Comparison of ENCODE assay signal across 21 cellular contexts in the genomic region with DNA sequence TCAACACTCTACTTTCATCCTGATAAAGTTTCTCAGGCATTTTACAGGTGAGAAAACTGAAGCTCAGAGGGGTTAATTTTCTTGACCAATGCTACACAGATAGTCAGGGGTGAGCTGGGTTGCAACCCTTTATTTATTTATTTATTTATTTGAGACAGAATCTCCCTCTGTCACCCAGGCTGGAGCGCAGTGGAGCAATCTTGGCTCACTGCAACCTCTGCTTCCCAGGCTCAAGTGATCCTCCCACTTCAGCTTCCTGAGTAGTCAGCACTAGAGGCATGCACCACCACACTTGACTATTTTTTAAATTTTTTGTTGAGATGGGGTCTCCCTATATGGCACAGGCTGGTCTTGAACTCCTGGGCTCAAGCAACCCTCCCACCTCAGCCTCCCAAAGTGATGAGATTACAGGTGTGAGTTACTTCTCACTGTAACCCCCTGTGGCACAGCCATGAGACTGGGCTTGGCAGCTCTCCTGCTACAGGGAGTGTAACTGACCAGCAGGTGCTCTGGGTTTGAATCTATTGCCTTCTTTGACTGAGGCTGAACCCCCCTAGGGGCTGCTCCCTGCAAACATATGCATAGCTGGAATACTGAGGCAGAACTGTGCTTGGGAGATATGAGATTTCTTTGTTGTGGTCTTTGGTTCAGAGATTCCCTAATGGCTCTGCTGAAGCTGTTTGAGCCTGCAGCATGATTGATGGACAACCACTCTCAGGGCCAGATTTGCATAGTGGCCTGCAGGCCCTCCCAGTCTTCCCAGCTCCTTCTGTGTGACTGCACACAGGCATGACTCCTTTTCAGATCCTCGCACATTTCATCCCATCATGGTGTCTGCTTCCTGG. TPM values are rescaled to one million over a fixed set of nuclear protein-coding genes. Genes with fewer than 3 reads are reported as not detected.
DNase-seq lines count a peak whose midpoint lies in the region; ATAC-seq, FAIRE-seq and TF ChIP-seq lines count a peak whose summit lies in the region.
"Had no signal": no experiment of that assay in that cellular context is flagged by ENCODE, and none has a peak within 500 bp of the region (broad histone marks: within the 10 kb centered on the region; RNA-seq: fewer than 3 reads in every experiment).

No MANE protein-coding gene starts in this region.

- peaks cover 34% of the 10 kb centered on the region for H3K27me3 Mint-ChIP-seq in WTC11 (ENCODE audit: low read depth)
- peaks cover 24 to 70% (median 53%) of the 10 kb centered on the region in 5 donors for H3K27me3 Mint-ChIP-seq in naive thymus-derived CD8-positive, alpha-beta T cell

- DNase-seq in WTC11 (ENCODE audit: low spot score) = no peak
- DNase-seq in left kidney (ENCODE audit: low read depth, low spot score) = peak; percentile 49
- peak; percentile 35 for DNase-seq in upper lobe of right lung
- no peak for DNase-seq in HTR-8/SVneo (ENCODE audit: insufficient read length, low spot score)
- DNase-seq in naive thymus-derived CD8-positive, alpha-beta T cell = no peak
- DNase-seq: CD8-positive, alpha-beta T cell; DND-41; GDM1; IMR-90; NCI-H1105; NCI-H1694; NCI-H2107; NCI-H345; NCI-H774 had no signal

- peaks cover 9% of the 10 kb centered on the region for H3K9me3 Mint-ChIP-seq in WTC11
- H3K9me3 Mint-ChIP-seq in naive thymus-derived CD8-positive, alpha-beta T cell = no peaks in the 10 kb centered on the region
- H3K9me3 Mint-ChIP-seq: CD8-positive, alpha-beta T cell had no signal

- H3K4me1 Mint-ChIP-seq in WTC11 = peaks cover 50% of the 10 kb centered on the region
- peaks cover 5 to 13% (median 9%) of the 10 kb centered on the region in 4 donors for H3K4me1 Mint-ChIP-seq in naive thymus-derived CD8-positive, alpha-beta T cell

- intact Hi-C loops in upper lobe of right lung (cut with DNase I) = loop anchor here (10.0 kb wide), 2 partner anchors 54 to 86 kb away; no protein-coding TSS in a partner anchor

- H3K9me3 ChIP-seq in HEK293 (ENCODE audit: control insufficient read depth, insufficient read depth, low read depth, low read length) (no peaks in the 10 kb centered on the region), upper lobe of right lung (no peaks in the 10 kb centered on the region)

- H3K27ac ChIP-seq in HEK293 (ENCODE audit: extremely low read depth, low read depth, low read length) = no peak overlapping the region
- H3K27ac ChIP-seq in upper lobe of right lung = no peak overlapping the region
- H3K27ac ChIP-seq: SK-N-MC had no signal

- H3K36me3 Mint-ChIP-seq in WTC11 = 0 out of 2 replicates have a peak, but pooled peaks cover 4% of the 10 kb centered on the region
- H3K36me3 Mint-ChIP-seq in naive thymus-derived CD8-positive, alpha-beta T cell = no peaks in the 10 kb centered on the region
- H3K36me3 Mint-ChIP-seq: CD8-positive, alpha-beta T cell had no signal

- H3K36me3 ChIP-seq in HEK293 (ENCODE audit: control insufficient read depth in 2 of 2, insufficient read depth in 1 of 2, low read length in 2 of 2) (no peaks in the 10 kb centered on the region), upper lobe of right lung (no peaks in the 10 kb centered on the region)

- POLR2A ChIA-PET in HEK293 (lab: Yijun Ruan, JAX) (no interaction called here), WTC11 (lab: Charles Lee) (no interaction called here)
- POLR2A ChIA-PET in naive thymus-derived CD8-positive, alpha-beta T cell (lab: Charles Lee) = no interaction called here

- CTCF ChIA-PET in HEK293 (lab: Yijun Ruan, JAX) = interaction anchor here (0.5 to 1.3 kb wide), 4 partner anchors 59 to 409 kb away, joined by 3 to 4 read pairs (median 3); no protein-coding TSS in a partner anchor
- CTCF ChIA-PET in WTC11 (lab: Charles Lee) = interaction anchor here (0.5 to 8.7 kb wide), 13 partner anchors 9 to 372 kb away, joined by 3 to 65 read pairs (median 9); partner anchors contain the start of genes ACCS and EXT2

- no peaks in the 10 kb centered on the region for H3K4me1 ChIP-seq in HEK293 (ENCODE audit: control insufficient read depth, insufficient read depth, low read length)
- peaks cover 14% of the 10 kb centered on the region for H3K4me1 ChIP-seq in upper lobe of right lung

- no peak for FAIRE-seq in HTR-8/SVneo (lab: Jason Lieb, UNC)
- FAIRE-seq: GM12878 had no signal

- peaks cover 13% of the 10 kb centered on the region for H3K27me3 ChIP-seq in upper lobe of right lung

- TF ChIP-seq CTCF in HEK293 (tag by site-specific recombination; IDR thresholded peaks at IDR 0.05) (no peak), WTC11 (IDR thresholded peaks at IDR 0.05) (no peak), upper lobe of right lung (IDR thresholded peaks at IDR 0.05) (no peak)

- H3K4me3 Mint-ChIP-seq in WTC11 = no peak overlapping the region
- H3K4me3 Mint-ChIP-seq in naive thymus-derived CD8-positive, alpha-beta T cell = no peak overlapping the region
- H3K4me3 Mint-ChIP-seq: CD8-positive, alpha-beta T cell had no signal

- ATAC-seq in WTC11 (peak; percentile 34), upper lobe of right lung (no peak), HG02970 (IDR thresholded peaks at IDR 0.05; ENCODE audit: low FRiP score, unreplicated experiment) (no peak)
- ATAC-seq in naive thymus-derived CD8-positive, alpha-beta T cell = no peak
- ATAC-seq: CD8-positive, alpha-beta T cell; GM12878; Panc1 had no signal

- H3K27ac Mint-ChIP-seq in WTC11 = no peak overlapping the region; the same call in 1 of the 2 replicates
- no peak overlapping the region for H3K27ac Mint-ChIP-seq in naive thymus-derived CD8-positive, alpha-beta T cell
- H3K27ac Mint-ChIP-seq: CD8-positive, alpha-beta T cell had no signal

- H3K4me3 ChIP-seq in HEK293 (ENCODE audit: low read depth, low read length) (no peak overlapping the region), upper lobe of right lung (no peak overlapping the region)
- H3K4me3 ChIP-seq: GM12878, SK-N-MC had no signal

TF ChIP-seq in HEK293, 187 proteins besides CTCF, POLR2A, EP300 and RAD21:
- TF ChIP-seq ZIC2 (tag by site-specific recombination; IDR thresholded peaks at IDR 0.05) (peak; percentile 18; the same call in 1 of the 2 replicates), ZNF76 (tag by site-specific recombination; IDR thresholded peaks at IDR 0.05; ENCODE audit: borderline replicate concordance, low read depth) (no peak), ZBTB48 (tag by site-specific recombination; IDR thresholded peaks at IDR 0.05) (no peak)

TF ChIP-seq in WTC11, 78 proteins besides CTCF, POLR2A, EP300 and RAD21:
- TF ChIP-seq, protein P1, sequence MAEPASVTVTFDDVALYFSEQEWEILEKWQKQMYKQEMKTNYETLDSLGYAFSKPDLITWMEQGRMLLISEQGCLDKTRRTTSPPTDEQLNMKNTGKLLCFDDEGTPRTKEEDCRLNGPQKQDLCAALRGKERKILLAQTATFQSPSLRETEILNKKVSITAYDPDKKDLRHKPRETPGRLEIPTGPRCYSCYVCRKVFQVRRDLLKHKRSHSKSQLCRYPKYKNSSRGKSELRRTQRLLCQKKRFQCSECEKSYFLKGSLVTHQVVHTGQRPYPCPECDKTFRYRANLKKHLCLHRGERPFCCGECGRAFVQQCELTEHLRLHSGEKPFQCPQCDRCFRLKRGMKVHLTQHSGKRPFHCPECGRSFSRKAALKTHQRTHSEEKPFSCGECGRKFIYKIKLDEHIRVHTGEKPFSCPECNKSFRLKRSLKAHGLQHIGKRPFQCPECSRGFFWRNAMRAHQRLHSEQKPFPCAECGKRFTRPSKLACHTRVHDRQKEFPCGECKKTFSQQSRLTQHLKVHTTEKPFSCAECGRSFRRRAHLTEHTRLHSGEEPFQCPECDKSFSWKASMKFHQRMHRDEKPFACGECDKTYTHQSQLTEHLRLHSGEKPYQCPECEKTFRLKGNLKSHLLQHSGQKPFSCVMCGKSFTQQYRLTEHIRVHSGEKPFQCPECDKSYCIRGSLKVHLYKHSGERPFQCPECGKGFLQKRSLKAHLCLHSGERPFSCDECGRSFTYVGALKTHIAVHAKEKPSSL (CRISPR knock-in tag; conservative IDR thresholded peaks at IDR 0.05) = no peak
- TF ChIP-seq NR2C2 (CRISPR knock-in tag; IDR thresholded peaks at IDR 0.05) = no peak
- TF ChIP-seq, protein P2, sequence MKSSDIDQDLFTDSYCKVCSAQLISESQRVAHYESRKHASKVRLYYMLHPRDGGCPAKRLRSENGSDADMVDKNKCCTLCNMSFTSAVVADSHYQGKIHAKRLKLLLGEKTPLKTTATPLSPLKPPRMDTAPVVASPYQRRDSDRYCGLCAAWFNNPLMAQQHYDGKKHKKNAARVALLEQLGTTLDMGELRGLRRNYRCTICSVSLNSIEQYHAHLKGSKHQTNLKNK (CRISPR knock-in tag; IDR thresholded peaks at IDR 0.05) = no peak
- TF ChIP-seq CBFB (CRISPR knock-in tag; IDR thresholded peaks at IDR 0.05; ENCODE audit: low read depth) = no peak
- TF ChIP-seq, protein P3, sequence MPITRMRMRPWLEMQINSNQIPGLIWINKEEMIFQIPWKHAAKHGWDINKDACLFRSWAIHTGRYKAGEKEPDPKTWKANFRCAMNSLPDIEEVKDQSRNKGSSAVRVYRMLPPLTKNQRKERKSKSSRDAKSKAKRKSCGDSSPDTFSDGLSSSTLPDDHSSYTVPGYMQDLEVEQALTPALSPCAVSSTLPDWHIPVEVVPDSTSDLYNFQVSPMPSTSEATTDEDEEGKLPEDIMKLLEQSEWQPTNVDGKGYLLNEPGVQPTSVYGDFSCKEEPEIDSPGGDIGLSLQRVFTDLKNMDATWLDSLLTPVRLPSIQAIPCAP (CRISPR knock-in tag; IDR thresholded peaks at IDR 0.05) = no peak

RNA-seq across cellular contexts. Expression of gene C11orf96, which starts 6.1 kb away (rescaled TPM):
- total RNA-seq in WTC11 (2021) (2.9 to 3.2 TPM (median 2.9 TPM) in 3 replicates), upper lobe of right lung (139 TPM)
- not detected for total RNA-seq in naive thymus-derived CD8-positive, alpha-beta T cell
- not detected for polyA plus RNA-seq in naive thymus-derived CD8-positive, alpha-beta T cell
- total RNA-seq: HT-29, LHCN-M2 had no signal

Comparison
In these comparisons a context has a peak if more than half of its experiments do, and no peak if none do; other contexts are left out.
1. DNase-seq: peak in left kidney (single experiment) and upper lobe of right lung (single experiment); none in WTC11 (single experiment), HTR-8/SVneo (single experiment) and naive thymus-derived CD8-positive, alpha-beta T cell (0 of 10).
2. RNA of gene C11orf96, which starts 6.1 kb away (total RNA-seq): 139 TPM in upper lobe of right lung (single experiment); 2.9 to 3.2 TPM in WTC11 and not detected in naive thymus-derived CD8-positive, alpha-beta T cell; every median in the first group is over 10 times any median in the second.